Comparison of ENCODE assay signal across 16 cellular contexts in the genomic region with DNA sequence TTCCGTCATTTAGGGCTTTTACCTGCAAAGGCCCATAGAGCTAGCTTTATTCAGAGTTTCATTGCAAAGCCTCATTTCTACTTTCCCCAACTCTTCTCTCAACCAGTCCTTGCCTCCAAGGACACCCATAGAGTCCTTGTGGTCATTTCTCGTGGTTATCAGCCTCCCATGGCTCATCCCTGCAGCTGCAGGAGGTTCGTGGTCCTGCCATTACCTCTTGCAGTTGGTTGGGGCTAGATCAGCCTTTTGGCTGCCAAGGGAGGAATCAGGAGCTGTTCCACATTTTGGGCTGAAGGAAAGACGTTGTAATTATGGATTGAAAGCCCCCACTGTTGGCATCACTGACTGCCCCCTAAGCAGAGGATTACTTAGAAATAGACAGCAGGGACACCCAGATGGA.
DNase-seq lines count a peak whose midpoint lies in the region; ATAC-seq, FAIRE-seq and TF ChIP-seq lines count a peak whose summit lies in the region.
"Had no signal": no experiment of that assay in that cellular context is flagged by ENCODE, and none has a peak within 500 bp of the region (broad histone marks: within the 10 kb centered on the region; RNA-seq: fewer than 3 reads in every experiment).

No MANE protein-coding gene starts in this region.

- no peaks in the 10 kb centered on the region for H3K27me3 Mint-ChIP-seq in activated CD4-positive, alpha-beta T cell treated with anti-CD3 and anti-CD28 coated beads, Interleukin-2, amount 10 ng/mL, durations not matched to agents 7 days and 5 days
- no peaks in the 10 kb centered on the region for H3K27me3 Mint-ChIP-seq in CD4-positive, alpha-beta memory T cell

- H3K9ac ChIP-seq in OCI-LY1 (ENCODE audit: low read length): peak overlapping the region; percentile 65
- no peak overlapping the region for H3K9ac ChIP-seq in H1 (replicated peaks in 1 of 4; ENCODE audit: extremely low read depth in 1 of 4, low read depth in 3 of 4, low read length in 3 of 4)

- no peak overlapping the region for H2BK120ac ChIP-seq in H1 (replicated peaks; ENCODE audit: low read depth, low read length)

- H3K23me2 ChIP-seq in H1 (ENCODE audit: low read depth, low read length): no peaks in the 10 kb centered on the region

- no peak for TF ChIP-seq RAD21 in H1 (IDR thresholded peaks at IDR 0.05 in 1 of 2, conservative IDR thresholded peaks at IDR 0.05 in 1 of 2; ENCODE audit: low read depth in 2 of 2, low read length in 2 of 2)

- no peak overlapping the region for H3K14ac ChIP-seq in H1 (ENCODE audit: insufficient read length)

- TF ChIP-seq EP300 in H1 (IDR thresholded peaks at IDR 0.05; ENCODE audit: borderline replicate concordance in 1 of 2, low read depth in 2 of 2, low read length in 2 of 2): no peak

- H4K91ac ChIP-seq in H1 (replicated peaks; ENCODE audit: insufficient read length, low read length): no peak overlapping the region

- H4K5ac ChIP-seq in H1 (ENCODE audit: insufficient read length, low read depth, low read length): no peak overlapping the region

- no peak overlapping the region for H3K4ac ChIP-seq in H1 (replicated peaks; ENCODE audit: insufficient read length, low read depth, low read length)

- CTCF ChIA-PET in activated CD4-positive, alpha-beta T cell treated with anti-CD3 and anti-CD28 coated beads, Interleukin-2, amount 10 ng/mL, durations not matched to agents 7 days and 5 days (lab: Charles Lee): no interaction called here
- CTCF ChIA-PET in CD4-positive, alpha-beta memory T cell (lab: Charles Lee; ENCODE audit: partially characterized antibody): interaction anchor here (1.1 kb wide), 1 partner anchor 13 kb away, joined by 3 read pairs; no protein-coding TSS in a partner anchor
- CTCF ChIA-PET in H1 (lab: Charles Lee; ENCODE audit: partially characterized antibody): interaction anchor here (1.0 kb wide), 1 partner anchor 39 kb away, joined by 3 read pairs; no protein-coding TSS in a partner anchor

- H3K4me3 Mint-ChIP-seq in activated CD4-positive, alpha-beta T cell treated with anti-CD3 and anti-CD28 coated beads, Interleukin-2, amount 10 ng/mL, durations not matched to agents 7 days and 5 days: no peak overlapping the region
- peak overlapping the region in 4 of 8 donors; percentile 53 to 81 (median 75) for H3K4me3 Mint-ChIP-seq in CD4-positive, alpha-beta memory T cell
- H3K4me3 Mint-ChIP-seq: GM23338 had no signal

- H3K56ac ChIP-seq in H1 (replicated peaks; ENCODE audit: insufficient read length, low read depth, low read length): no peak overlapping the region

- no peak overlapping the region for H3K4me3 ChIP-seq in CD4-positive, alpha-beta memory T cell (ENCODE audit: low read length in 2 of 2)
- peak overlapping the region; percentile 63 for H3K4me3 ChIP-seq in OCI-LY1 (ENCODE audit: low read depth, low read length, poor library complexity, severe bottlenecking)
- H3K4me3 ChIP-seq in H1 (ENCODE audit: extremely low read depth in 1 of 4, insufficient read depth in 2 of 4, low read depth in 3 of 4, low read length in 4 of 4): no peak overlapping the region
- H3K4me3 ChIP-seq in pancreas: no peak overlapping the region
- H3K4me3 ChIP-seq: GM23338, K562 had no signal

- no peak overlapping the region for H2BK5ac ChIP-seq in H1 (ENCODE audit: low read depth, low read length)

- no peak overlapping the region for H2BK15ac ChIP-seq in H1 (ENCODE audit: low read length)

- no peaks in the 10 kb centered on the region for H3K9me2 ChIP-seq in OCI-LY1 (ENCODE audit: low read depth, low read length)

- H3K36me3 Mint-ChIP-seq in activated CD4-positive, alpha-beta T cell treated with anti-CD3 and anti-CD28 coated beads, Interleukin-2, amount 10 ng/mL, durations not matched to agents 7 days and 5 days (ENCODE audit: low read depth): peaks cover 15% of the 10 kb centered on the region
- no peaks in the 10 kb centered on the region for H3K36me3 Mint-ChIP-seq in CD4-positive, alpha-beta memory T cell

- no peak overlapping the region for H2BK12ac ChIP-seq in H1 (ENCODE audit: low read depth, low read length)

- H3K4me2 ChIP-seq in OCI-LY1 (ENCODE audit: low read length) (peak overlapping the region; percentile 65), H1 (ENCODE audit: insufficient read depth in 1 of 2, low read depth in 2 of 2, low read length in 2 of 2) (no peak overlapping the region)
- H3K4me2 ChIP-seq: GM23338 had no signal

- TF ChIP-seq CTCF in OCI-LY1 (IDR thresholded peaks at IDR 0.05; ENCODE audit: low read length): no peak
- no peak for TF ChIP-seq CTCF in H1 (IDR thresholded peaks at IDR 0.05; ENCODE audit: control extremely low read depth in 1 of 3, insufficient read depth in 1 of 3, low read depth in 1 of 3, low read length in 3 of 3)
- no peak for TF ChIP-seq CTCF in pancreas (IDR thresholded peaks at IDR 0.05)

- H3K79me2 ChIP-seq in OCI-LY1 (ENCODE audit: insufficient read depth, low read length) (no peaks in the 10 kb centered on the region; the same call in 1 of the 2 replicates), H1 (ENCODE audit: control insufficient read depth in 1 of 2, insufficient read depth in 2 of 2, low read length in 2 of 2) (no peaks in the 10 kb centered on the region)

- no peaks in the 10 kb centered on the region for H3K27me3 ChIP-seq in CD4-positive, alpha-beta memory T cell (ENCODE audit: insufficient read depth, low read length)
- no peaks in the 10 kb centered on the region for H3K27me3 ChIP-seq in OCI-LY1 (ENCODE audit: insufficient read depth, low read length)
- no peaks in the 10 kb centered on the region for H3K27me3 ChIP-seq in H1 (replicated peaks in 1 of 4; ENCODE audit: control insufficient read depth in 3 of 4, extremely low read depth in 1 of 4, insufficient read depth in 3 of 4, low read length in 3 of 4)
- H3K27me3 ChIP-seq in pancreas: no peaks in the 10 kb centered on the region

- no peak overlapping the region for H3K23ac ChIP-seq in H1 (ENCODE audit: insufficient read length)

- 90% methylated on average over 4 of the region's 4 CpGs; no CpG with 5 or more reads in 1 of the 2 experiments for WGBS in H1 (ENCODE audit: extremely low coverage in 1 of 2, insufficient coverage in 1 of 2, insufficient read length in 1 of 2, insufficient replicate concordance in 2 of 2, low coverage in 1 of 2, low lambda C conversion rate in 2 of 2, missing lambda C conversion rate in 1 of 2), 2 experiments
- WGBS in pancreas, 2 donors: 62 to 72% methylated on average over 4 of the region's 4 CpGs

- peaks cover 9% of the 10 kb centered on the region for H3K9me3 Mint-ChIP-seq in activated CD4-positive, alpha-beta T cell treated with anti-CD3 and anti-CD28 coated beads, Interleukin-2, amount 10 ng/mL, durations not matched to agents 7 days and 5 days
- peaks cover 0 to 6% (median 2%) of the 10 kb centered on the region in 8 donors for H3K9me3 Mint-ChIP-seq in CD4-positive, alpha-beta memory T cell
- H3K9me3 Mint-ChIP-seq: GM23338 had no signal

- no peaks in the 10 kb centered on the region for H3K9me3 ChIP-seq in CD4-positive, alpha-beta memory T cell (ENCODE audit: control insufficient read depth in 1 of 2, low read length in 2 of 2)
- H3K9me3 ChIP-seq in OCI-LY1 (ENCODE audit: low read length) (no peaks in the 10 kb centered on the region), H1 (ENCODE audit: insufficient read depth in 2 of 2, low read depth in 1 of 2, low read length in 1 of 2) (no peaks in the 10 kb centered on the region), pancreas (no peaks in the 10 kb centered on the region)

- H2AK5ac ChIP-seq in H1 (ENCODE audit: low read depth, low read length): peak overlapping the region; percentile 53; the same call in 1 of the 2 replicates

- TF ChIP-seq POLR2A in H1 (IDR thresholded peaks at IDR 0.05; ENCODE audit: control extremely low read depth in 1 of 2, low read depth in 2 of 2, low read length in 2 of 2): no peak

- peaks cover 31% of the 10 kb centered on the region for H3K4me1 Mint-ChIP-seq in activated CD4-positive, alpha-beta T cell treated with anti-CD3 and anti-CD28 coated beads, Interleukin-2, amount 10 ng/mL, durations not matched to agents 7 days and 5 days
- peaks cover 36 to 50% (median 41%) of the 10 kb centered on the region in 4 donors for H3K4me1 Mint-ChIP-seq in CD4-positive, alpha-beta memory T cell

- no peaks in the 10 kb centered on the region for H4K20me1 ChIP-seq in OCI-LY1 (ENCODE audit: insufficient read depth, low read length)
- no peaks in the 10 kb centered on the region for H4K20me1 ChIP-seq in H1 (replicated peaks in 1 of 2; ENCODE audit: control insufficient read depth in 1 of 2, insufficient read depth in 2 of 2, low read length in 2 of 2)

- no peak overlapping the region for H4K8ac ChIP-seq in H1 (ENCODE audit: extremely low read depth, insufficient read depth, low read length)

- H3K27ac Mint-ChIP-seq in activated CD4-positive, alpha-beta T cell treated with anti-CD3 and anti-CD28 coated beads, Interleukin-2, amount 10 ng/mL, durations not matched to agents 7 days and 5 days: peak overlapping the region; percentile 91
- H3K27ac Mint-ChIP-seq in CD4-positive, alpha-beta memory T cell: peak overlapping the region; percentile 85 to 97 (median 92)
- H3K27ac Mint-ChIP-seq: GM23338 had no signal

- H3K27ac ChIP-seq in CD4-positive, alpha-beta memory T cell (ENCODE audit: low read depth, low read length): peak overlapping the region; percentile 19
- H3K27ac ChIP-seq in OCI-LY1 (ENCODE audit: low read depth, low read length, poor library complexity, severe bottlenecking) (peak overlapping the region; percentile 99), H1 (ENCODE audit: low read depth, low read length) (no peak overlapping the region), pancreas (no peak overlapping the region)
- H3K27ac ChIP-seq: RWPE1 had no signal

- no peak overlapping the region; the same call in 1 of the 2 replicates for H2BK20ac ChIP-seq in H1 (ENCODE audit: low read length)

- H3F3A ChIP-seq in OCI-LY1 (ENCODE audit: insufficient read depth, low read length): 0 out of 2 replicates have a peak, but pooled peaks cover 4% of the 10 kb centered on the region

- H3K36me3 ChIP-seq in CD4-positive, alpha-beta memory T cell (ENCODE audit: insufficient read depth, low read length): no peaks in the 10 kb centered on the region
- H3K36me3 ChIP-seq in OCI-LY1 (ENCODE audit: insufficient read depth, low read length) (peaks cover 33% of the 10 kb centered on the region), H1 (ENCODE audit: control insufficient read depth in 2 of 4, insufficient read depth in 4 of 4, low read length in 3 of 4) (no peaks in the 10 kb centered on the region), pancreas (no peaks in the 10 kb centered on the region)

- ATAC-seq in pancreas: no peak
- ATAC-seq in HG02840 (IDR thresholded peaks at IDR 0.05; ENCODE audit: low FRiP score, unreplicated experiment): no peak
- ATAC-seq: GM23338, K562 had no signal

- FAIRE-seq in H1 (lab: Jason Lieb, UNC) (no peak), pancreas (lab: Jason Lieb, UNC) (no peak)
- FAIRE-seq: K562 had no signal

- peaks cover 50% of the 10 kb centered on the region for H3K4me1 ChIP-seq in CD4-positive, alpha-beta memory T cell (ENCODE audit: insufficient read depth, low read length)
- H3K4me1 ChIP-seq in OCI-LY1 (ENCODE audit: insufficient read depth, low read length, severe bottlenecking) (peaks cover 88% of the 10 kb centered on the region), H1 (replicated peaks in 1 of 4; ENCODE audit: control insufficient read depth in 3 of 4, insufficient read depth in 4 of 4, low read length in 3 of 4) (no peaks in the 10 kb centered on the region), pancreas (no peaks in the 10 kb centered on the region)

- no peak for DNase-seq in activated CD4-positive, alpha-beta T cell treated with anti-CD3 and anti-CD28 coated beads, Interleukin-2, amount 10 ng/mL, durations not matched to agents 7 days and 5 days
- no peak for DNase-seq in activated CD4-positive, alpha-beta T cell treated with anti-CD3 and anti-CD28 coated beads for 4 hours
- no peak for DNase-seq in CD4-positive, alpha-beta memory T cell
- DNase-seq in H1 (ENCODE audit: low read depth in 1 of 2, low spot score in 2 of 2) (no peak), pancreas (no peak)
- no peak for DNase-seq in activated naive CD4-positive, alpha-beta T cell treated with anti-CD3 and anti-CD28 coated beads, Interleukin-2, amount 50 U/mL, for 16 hours
- DNase-seq: DMS 273 treated with DMSO at 0.1 percent for 48 hours, NCI-H1105, NCI-H1694 treated with DMSO at 0.1 percent for 48 hours, NCI-H345, NCI-H526 treated with DMSO at 0.1 percent for 48 hours had no signal

- H3K79me1 ChIP-seq in H1 (ENCODE audit: low read depth, low read length): no peaks in the 10 kb centered on the region

- POLR2A ChIA-PET in activated CD4-positive, alpha-beta T cell treated with anti-CD3 and anti-CD28 coated beads, Interleukin-2, amount 10 ng/mL, durations not matched to agents 7 days and 5 days (lab: Charles Lee): no interaction called here
- POLR2A ChIA-PET in CD4-positive, alpha-beta memory T cell (lab: Charles Lee; ENCODE audit: partially characterized antibody): interaction anchor here (2.1 to 4.0 kb wide), 3 partner anchors 63 to 230 kb away, joined by 9 to 62 read pairs (median 31); partner anchors contain the start of gene MAN2A1
- POLR2A ChIA-PET in H1 (lab: Charles Lee; ENCODE audit: partially characterized antibody): no interaction called here

- intact Hi-C loops in CD4-positive, alpha-beta memory T cell (cut with micrococcal nuclease): loop anchor here (1.0 to 5.0 kb wide), 3 partner anchors 103 to 230 kb away; no protein-coding TSS in a partner anchor
- intact Hi-C loops in pancreas (cut with DNase I): no loop called here

- no peak overlapping the region for H3K18ac ChIP-seq in H1 (ENCODE audit: extremely low read depth, low read length)

- no peak overlapping the region for H2AFZ ChIP-seq in OCI-LY1 (ENCODE audit: low read length)
- no peak overlapping the region for H2AFZ ChIP-seq in H1 (ENCODE audit: low read length)
- H2AFZ ChIP-seq: GM23338 had no signal

Comparison
In these comparisons a context has a peak if more than half of its experiments do, and no peak if none do; other contexts are left out.
1. H3K27ac ChIP-seq: peak in CD4-positive, alpha-beta memory T cell (single experiment) and OCI-LY1 (single experiment); none in H1 (single experiment) and pancreas (0 of 4).